In the genomic region with DNA sequence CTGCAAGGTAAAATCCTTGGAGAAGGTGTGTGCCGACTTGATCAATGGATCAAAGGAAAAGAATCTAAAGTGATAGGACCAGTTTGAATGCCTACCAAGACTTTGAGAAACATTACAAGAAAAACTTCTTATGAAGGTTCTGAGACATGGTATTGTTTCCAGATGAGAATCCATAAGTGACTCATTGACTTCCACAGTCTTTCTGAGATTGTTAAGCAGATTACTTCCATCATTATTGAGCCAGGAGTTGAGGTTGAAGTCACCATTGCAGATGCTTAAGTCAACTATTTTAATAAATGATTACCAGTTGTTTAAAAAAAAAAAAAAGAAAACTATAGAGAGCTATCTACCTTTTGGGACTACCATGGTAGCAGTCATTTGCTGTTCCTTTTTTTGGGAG, we compare ENCODE assay signal across 25 cellular contexts. TPM values are rescaled to one million over a fixed set of nuclear protein-coding genes. Genes with fewer than 3 reads are reported as not detected.
DNase-seq lines count a peak whose midpoint lies in the region; ATAC-seq and TF ChIP-seq lines count a peak whose summit lies in the region.
"Had no signal": no experiment of that assay in that cellular context is flagged by ENCODE, and none has a peak within 500 bp of the region (broad histone marks: within the 10 kb centered on the region; RNA-seq: fewer than 3 reads in every experiment).

No MANE protein-coding gene starts in this region.

- H3K4me1 Mint-ChIP-seq in natural killer cell, result peaks cover 81 to 82% of the 10 kb centered on the region in 2 donors
- H3K4me1 Mint-ChIP-seq in natural killer cell treated with Interleukin-12 subunit alpha and Interleukin-12 subunit beta and Interleukin-15 and Interleukin-18, amount 100 ng/mL, for 72 hours (ENCODE audit: low read depth in 2 of 2), result peaks cover 58 to 75% of the 10 kb centered on the region in 2 donors
- H3K4me1 Mint-ChIP-seq in activated CD4-positive, alpha-beta memory T cell treated with anti-CD3 and anti-CD28 coated beads for 36 hours (ENCODE audit: low read depth), result peaks cover 67% of the 10 kb centered on the region

- H3K4me3 ChIP-seq in SK-N-SH (ENCODE audit: low read depth in 2 of 2, low read length in 1 of 2) (no peak overlapping the region), fibroblast of the aortic adventitia (ENCODE audit: low read depth, low read length) (no peak overlapping the region), mesendoderm (ENCODE audit: low read length) (no peak overlapping the region)
- H3K4me3 ChIP-seq: ovary, right atrium auricular region, stomach, transverse colon had no signal

- H3K9me3 Mint-ChIP-seq in natural killer cell, result no peaks in the 10 kb centered on the region
- no peaks in the 10 kb centered on the region for H3K9me3 Mint-ChIP-seq in natural killer cell treated with Interleukin-12 subunit alpha and Interleukin-12 subunit beta and Interleukin-15 and Interleukin-18, amount 100 ng/mL, for 72 hours
- no peaks in the 10 kb centered on the region for H3K9me3 Mint-ChIP-seq in activated CD4-positive, alpha-beta memory T cell treated with anti-CD3 and anti-CD28 coated beads for 36 hours
- H3K9me3 Mint-ChIP-seq: CD14-positive monocyte, IgD-negative memory B cell, nephron, WTC11 had no signal

- intact Hi-C loops in natural killer cell (cut with micrococcal nuclease), result loop anchor here (1.0 to 5.0 kb wide), 2 partner anchors 18 to 971 kb away; no protein-coding TSS in a partner anchor
- intact Hi-C loops in activated CD4-positive, alpha-beta memory T cell treated with anti-CD3 and anti-CD28 coated beads for 36 hours (cut with micrococcal nuclease), result no loop called here

- H3K23ac ChIP-seq in mesendoderm (ENCODE audit: low read length), result no peak overlapping the region

- no peaks in the 10 kb centered on the region for H3K27me3 Mint-ChIP-seq in natural killer cell (ENCODE audit: low read depth in 2 of 2)
- H3K27me3 Mint-ChIP-seq in natural killer cell treated with Interleukin-12 subunit alpha and Interleukin-12 subunit beta and Interleukin-15 and Interleukin-18, amount 100 ng/mL, for 72 hours, result no peaks in the 10 kb centered on the region
- no peaks in the 10 kb centered on the region for H3K27me3 Mint-ChIP-seq in activated CD4-positive, alpha-beta memory T cell treated with anti-CD3 and anti-CD28 coated beads for 36 hours
- H3K27me3 Mint-ChIP-seq: IgD-negative memory B cell had no signal

- CTCF ChIA-PET in SK-N-SH (lab: Yijun Ruan, JAX), result no interaction called here
- CTCF ChIA-PET in activated CD4-positive, alpha-beta memory T cell treated with anti-CD3 and anti-CD28 coated beads for 36 hours (lab: Charles Lee), result no interaction called here

- H3K9me3 ChIP-seq in SK-N-SH, result no peaks in the 10 kb centered on the region
- H3K9me3 ChIP-seq: ovary, right atrium auricular region, stomach, transverse colon had no signal

- no peak overlapping the region for H4K8ac ChIP-seq in mesendoderm (ENCODE audit: low read depth, low read length)

- H3K4ac ChIP-seq in mesendoderm (ENCODE audit: low read depth, low read length), result no peak overlapping the region

- H3K27ac ChIP-seq in SK-N-SH (ENCODE audit: low read depth in 2 of 2, low read length in 1 of 2) (peak overlapping the region in 1 of 2 experiments; percentile 41; a peak in 1 of 4 replicates), mesendoderm (ENCODE audit: low read depth, low read length) (no peak overlapping the region)
- H3K27ac ChIP-seq: ovary, right atrium auricular region, stomach, transverse colon had no signal

- WGBS in SK-N-SH (ENCODE audit: low lambda C conversion rate), result 94% methylated on average over 1 of the region's 1 CpG
- no CpG with 5 or more reads among the region's 1 CpG for WGBS in mesendoderm (ENCODE audit: extremely low coverage, insufficient coverage, low lambda C conversion rate)

- no peaks in the 10 kb centered on the region for H3K9me2 ChIP-seq in SK-N-SH

- H3K27me3 ChIP-seq in SK-N-SH (ENCODE audit: insufficient read depth), result no peaks in the 10 kb centered on the region
- no peaks in the 10 kb centered on the region for H3K27me3 ChIP-seq in mesendoderm (ENCODE audit: insufficient read depth, low read length, poor library complexity)
- H3K27me3 ChIP-seq: ovary, right atrium auricular region, stomach, transverse colon had no signal

- ATAC-seq in natural killer cell, result no peak
- no peak for ATAC-seq in natural killer cell treated with Interleukin-12 subunit alpha and Interleukin-12 subunit beta and Interleukin-15 and Interleukin-18, amount 100 ng/mL, for 72 hours
- ATAC-seq: activated CD8-positive, alpha-beta T cell treated with anti-CD3 and anti-CD28 coated beads, Interleukin-2, amount 10 ng/mL, durations not matched to agents 7 days and 5 days; left colon; WTC11 had no signal

- no peak overlapping the region for H2BK120ac ChIP-seq in mesendoderm (ENCODE audit: low read depth, low read length)

- DNase-seq in natural killer cell, result no peak
- DNase-seq in natural killer cell treated with Interleukin-12 subunit alpha and Interleukin-12 subunit beta and Interleukin-15 and Interleukin-18, amount 100 ng/mL, for 72 hours (ENCODE audit: low spot score), result no peak
- no peak for DNase-seq in SK-N-SH
- peak; percentile 59 for DNase-seq in fibroblast of the aortic adventitia (ENCODE audit: low read depth)
- no peak for DNase-seq in activated CD4-positive, alpha-beta memory T cell treated with anti-CD3 and anti-CD28 coated beads for 36 hours
- DNase-seq in hypothalamus (lab: John Stamatoyannopoulos, UW), result no peak
- no peak for DNase-seq in mesendoderm
- DNase-seq in cerebellar nuclear complex (lab: John Stamatoyannopoulos, UW), result no peak
- DNase-seq: activated CD8-positive, alpha-beta T cell treated with anti-CD3 and anti-CD28 coated beads, Interleukin-2, amount 10 ng/mL, durations not matched to agents 7 days and 5 days; aorta; erythroblast; HCEC 1CT; left colon; MM.1S; NCI-H1436 treated with DMSO at 0.1 percent for 48 hours; NCI-H510A treated with DMSO at 0.1 percent for 48 hours; ovary; stomach; T-helper 9 cell; transverse colon had no signal

- H3K79me2 ChIP-seq in SK-N-SH (ENCODE audit: insufficient read depth) (peaks cover 88% of the 10 kb centered on the region), mesendoderm (ENCODE audit: control insufficient read depth, insufficient read depth, low read length) (no peaks in the 10 kb centered on the region)

- H2BK15ac ChIP-seq in mesendoderm (replicated peaks; ENCODE audit: low read depth), result no peak overlapping the region

- H3K9ac ChIP-seq in SK-N-SH (no peak overlapping the region), mesendoderm (ENCODE audit: low read length) (no peak overlapping the region)

- H3K79me1 ChIP-seq in mesendoderm (ENCODE audit: low read length), result no peaks in the 10 kb centered on the region

- H3K36me3 Mint-ChIP-seq in natural killer cell, result no peaks in the 10 kb centered on the region
- H3K36me3 Mint-ChIP-seq in natural killer cell treated with Interleukin-12 subunit alpha and Interleukin-12 subunit beta and Interleukin-15 and Interleukin-18, amount 100 ng/mL, for 72 hours, result peaks cover 17% of the 10 kb centered on the region
- peaks cover 15% of the 10 kb centered on the region for H3K36me3 Mint-ChIP-seq in activated CD4-positive, alpha-beta memory T cell treated with anti-CD3 and anti-CD28 coated beads for 36 hours
- H3K36me3 Mint-ChIP-seq: IgD-negative memory B cell, WTC11 had no signal

- peaks cover 24% of the 10 kb centered on the region for H3F3A ChIP-seq in SK-N-SH (replicated peaks; ENCODE audit: insufficient read depth)

- H3K4me2 ChIP-seq in SK-N-SH (no peak overlapping the region), mesendoderm (ENCODE audit: low read length) (no peak overlapping the region)

- H3K36me3 ChIP-seq in SK-N-SH (replicated peaks in 1 of 2; ENCODE audit: control insufficient read depth in 1 of 2, insufficient read depth in 2 of 2, low read length in 1 of 2) (no peaks in the 10 kb centered on the region), mesendoderm (ENCODE audit: control insufficient read depth, insufficient read depth, low read length) (no peaks in the 10 kb centered on the region)
- H3K36me3 ChIP-seq: ovary, right atrium auricular region, stomach, transverse colon had no signal

- H3K4me1 ChIP-seq in SK-N-SH (ENCODE audit: control insufficient read depth in 1 of 2, insufficient read depth in 2 of 2, low read depth in 1 of 2, low read length in 1 of 2) (peaks cover 0 to 29% of the 10 kb centered on the region in 2 experiments; a peak in 3 of 4 replicates), mesendoderm (ENCODE audit: control insufficient read depth, low read depth, low read length) (no peaks in the 10 kb centered on the region)

- POLR2A ChIA-PET in SK-N-SH (lab: Yijun Ruan, JAX), result interaction anchor here (0.7 kb wide), 1 partner anchor 180 kb away, joined by 3 read pairs; no protein-coding TSS in a partner anchor
- POLR2A ChIA-PET in activated CD4-positive, alpha-beta memory T cell treated with anti-CD3 and anti-CD28 coated beads for 36 hours (lab: Charles Lee), result interaction anchor here (1.8 kb wide), 1 partner anchor 15 kb away, joined by 4 read pairs; no protein-coding TSS in a partner anchor

- no peak overlapping the region for H2AK5ac ChIP-seq in mesendoderm (ENCODE audit: low read length)

- H4K5ac ChIP-seq in mesendoderm (ENCODE audit: low read length), result no peak overlapping the region

- H3K27ac Mint-ChIP-seq in natural killer cell, result peak overlapping the region; percentile 81 to 92
- peak overlapping the region in 1 of 2 donors; percentile 64 for H3K27ac Mint-ChIP-seq in natural killer cell treated with Interleukin-12 subunit alpha and Interleukin-12 subunit beta and Interleukin-15 and Interleukin-18, amount 100 ng/mL, for 72 hours
- H3K27ac Mint-ChIP-seq in activated CD4-positive, alpha-beta memory T cell treated with anti-CD3 and anti-CD28 coated beads for 36 hours, result no peak overlapping the region
- H3K27ac Mint-ChIP-seq: activated CD8-positive, alpha-beta T cell treated with anti-CD3 and anti-CD28 coated beads, Interleukin-2, amount 10 ng/mL, durations not matched to agents 7 days and 5 days; nephron; WTC11 had no signal

- H3K4me3 Mint-ChIP-seq in natural killer cell, result peak overlapping the region; percentile 38
- no peak overlapping the region for H3K4me3 Mint-ChIP-seq in natural killer cell treated with Interleukin-12 subunit alpha and Interleukin-12 subunit beta and Interleukin-15 and Interleukin-18, amount 100 ng/mL, for 72 hours
- H3K4me3 Mint-ChIP-seq in activated CD4-positive, alpha-beta memory T cell treated with anti-CD3 and anti-CD28 coated beads for 36 hours, result no peak overlapping the region
- H3K4me3 Mint-ChIP-seq: activated CD8-positive, alpha-beta T cell treated with anti-CD3 and anti-CD28 coated beads, Interleukin-2, amount 10 ng/mL, durations not matched to agents 7 days and 5 days; CD14-positive monocyte; IgD-negative memory B cell; nephron; WTC11 had no signal

- no peak overlapping the region for H3K18ac ChIP-seq in mesendoderm (ENCODE audit: low read length)

- TF ChIP-seq EP300 in SK-N-SH (IDR thresholded peaks at IDR 0.05; ENCODE audit: borderline replicate concordance in 1 of 2, low read depth in 1 of 2, low read length in 1 of 2), result no peak; a peak in 1 of 4 replicates

- H2BK5ac ChIP-seq in mesendoderm (ENCODE audit: low read length), result no peak overlapping the region

- TF ChIP-seq CTCF in natural killer cell (IDR thresholded peaks at IDR 0.05) (no peak), SK-N-SH (IDR thresholded peaks at IDR 0.05) (no peak), fibroblast of the aortic adventitia (IDR thresholded peaks at IDR 0.05; ENCODE audit: insufficient read depth, low read length) (no peak)

- no peak overlapping the region for H3K56ac ChIP-seq in mesendoderm (ENCODE audit: low read length)

- no peak overlapping the region for H2AFZ ChIP-seq in SK-N-SH (ENCODE audit: low read depth)

- no peak for TF ChIP-seq RAD21 in SK-N-SH (IDR thresholded peaks at IDR 0.05; ENCODE audit: low read length)

- peaks cover 10% of the 10 kb centered on the region; the same call in 1 of the 2 replicates for H4K20me1 ChIP-seq in SK-N-SH (ENCODE audit: insufficient read depth)

RNA-seq across cellular contexts. Expression of gene LNPEP, which starts 7.0 kb away (rescaled TPM):
- total RNA-seq in natural killer cell (100 to 1,000 TPM; 126 to 162 (median 135) TPM), fibroblast of the aortic adventitia (ENCODE audit: low replicate concordance) (18.8 and 46.3 TPM in 2 replicates)
- 100 to 1,000 TPM; 108 to 180 TPM for total RNA-seq in natural killer cell treated with Interleukin-12 subunit alpha and Interleukin-12 subunit beta and Interleukin-15 and Interleukin-18, amount 100 ng/mL, for 72 hours
- polyA plus RNA-seq in SK-N-SH (2012; rRNA removed), result 4.3 and 5.9 TPM in 2 replicates
- 6.1 and 6.6 TPM in 2 replicates for polyA plus RNA-seq in SK-N-SH (2012; cell fraction: cytosol; rRNA removed)
- polyA plus RNA-seq in SK-N-SH (2012; cell fraction: nucleus; rRNA removed), result 3.7 and 9.1 TPM in 2 replicates
- total RNA-seq in activated CD4-positive, alpha-beta memory T cell treated with anti-CD3 and anti-CD28 coated beads for 36 hours, result 10 to 100 TPM; 44.7 to 45.8 TPM
- polyA plus RNA-seq in mesendoderm (2013, experiment 1 of 2), result 0.79 TPM
- 0.71 TPM for polyA plus RNA-seq in mesendoderm (2013, experiment 2 of 2)
